In the genomic region with DNA sequence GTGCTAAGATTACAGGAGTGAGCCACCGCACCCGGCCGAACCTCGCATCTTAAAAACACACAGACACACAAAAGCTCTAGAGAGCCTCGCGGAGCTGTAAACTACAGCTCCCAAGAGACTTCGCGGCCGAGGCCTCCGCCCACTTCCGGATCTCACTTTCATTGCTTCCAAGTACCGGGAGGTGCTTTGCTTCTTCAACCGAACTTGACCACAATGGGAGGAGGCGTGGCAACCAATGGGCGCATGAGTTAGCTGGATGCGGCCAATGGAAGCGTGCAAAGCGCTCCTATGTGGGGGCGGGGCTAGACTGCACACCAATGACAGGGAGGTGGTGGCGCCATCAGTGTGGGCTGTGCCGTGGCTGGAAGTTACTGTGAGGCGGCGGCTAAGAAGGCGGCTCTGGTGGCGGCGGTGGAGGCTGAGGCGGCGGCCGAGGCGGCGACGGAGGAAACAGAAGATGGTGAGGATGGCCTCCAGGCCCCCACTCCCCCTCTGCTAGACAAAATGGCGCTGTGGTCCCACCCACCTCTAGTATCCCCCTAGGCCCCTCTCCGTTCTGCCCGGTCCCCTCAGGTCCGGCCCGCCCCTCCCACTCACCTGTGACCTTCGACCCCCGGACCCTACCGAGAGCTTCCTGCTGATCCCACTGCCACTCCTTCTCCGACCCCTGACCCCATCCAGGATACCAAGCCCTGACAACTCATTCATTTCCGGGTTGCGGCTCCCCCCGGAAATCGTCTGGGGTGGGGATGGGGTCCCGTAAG, we compare ENCODE assay signal across 1 cellular context.
TF ChIP-seq lines count a peak whose summit lies in the region.

A gene (plus strand): TSS at position 366 of the 764 bp plus-strand sequence. CDS start 92 bp downstream, at position 458.

TF ChIP-seq in K562, 482 proteins besides CTCF, POLR2A, EP300 and RAD21 (continued from another document and continues in another):
- TF ChIP-seq, protein P1, sequence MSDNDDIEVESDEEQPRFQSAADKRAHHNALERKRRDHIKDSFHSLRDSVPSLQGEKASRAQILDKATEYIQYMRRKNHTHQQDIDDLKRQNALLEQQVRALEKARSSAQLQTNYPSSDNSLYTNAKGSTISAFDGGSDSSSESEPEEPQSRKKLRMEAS (CRISPR knock-in tag; IDR thresholded peaks at IDR 0.05), result peak; percentile 72
- TF ChIP-seq SP1 (CRISPR knock-in tag; IDR thresholded peaks at IDR 0.05) (peak; percentile 100), BDP1 (IDR thresholded peaks at IDR 0.05; ENCODE audit: insufficient read depth, insufficient read length) (peak; percentile 27), ELF1 (tag; IDR thresholded peaks at IDR 0.05) (peak; percentile 93), XRCC5 (IDR thresholded peaks at IDR 0.05; ENCODE audit: low read depth, low read length) (peak; percentile 47; the same call in 1 of the 2 replicates), TAF1 (IDR thresholded peaks at IDR 0.05; ENCODE audit: control insufficient read depth, extremely low read depth, insufficient read depth, low read length, severe bottlenecking) (peak; percentile 69), NFIC (IDR thresholded peaks at IDR 0.05) (peak; percentile 52; the same call in 1 of the 2 replicates), ATF7 (IDR thresholded peaks at IDR 0.05) (peak; percentile 82; the same call in 1 of the 2 replicates), TEAD1 (CRISPR knock-in tag; IDR thresholded peaks at IDR 0.05) (peak in 1 of 2 experiments; percentile 46; a peak in 1 of 4 replicates), ASH1L (IDR thresholded peaks at IDR 0.05; ENCODE audit: borderline replicate concordance, low read depth, partially characterized antibody) (peak; percentile 99), SMAD2 (IDR thresholded peaks at IDR 0.05; ENCODE audit: low read depth, low read length) (no peak), RB1 (IDR thresholded peaks at IDR 0.05; ENCODE audit: low read depth) (peak; percentile 22; the same call in 1 of the 2 replicates), MTA2 (IDR thresholded peaks at IDR 0.05; ENCODE audit: low read depth) (peak; percentile 74), ZNF717 (CRISPR knock-in tag; IDR thresholded peaks at IDR 0.05) (no peak), MAZ (CRISPR knock-in tag; conservative IDR thresholded peaks at IDR 0.05 in 1 of 2, IDR thresholded peaks at IDR 0.05 in 1 of 2) (peak; percentile 13 to 16; a peak in 2 of 4 replicates), ZNF165 (CRISPR knock-in tag; IDR thresholded peaks at IDR 0.05; ENCODE audit: borderline replicate concordance) (no peak), NCOA4 (IDR thresholded peaks at IDR 0.05; ENCODE audit: partially characterized antibody) (no peak), SP2 (IDR thresholded peaks at IDR 0.05; ENCODE audit: extremely low read depth, low read depth, low read length, poor library complexity, severe bottlenecking) (peak; percentile 92), EGR1 (conservative IDR thresholded peaks at IDR 0.05) (peak; percentile 87), SUPT5H (IDR thresholded peaks at IDR 0.05) (peak; percentile 84), SMAD3 (CRISPR knock-in tag; conservative IDR thresholded peaks at IDR 0.05) (0 out of 2 replicates have a peak, but pooled peaks have one; percentile 9), ZNF224 (CRISPR knock-in tag; IDR thresholded peaks at IDR 0.05) (no peak), LCOR (CRISPR knock-in tag; IDR thresholded peaks at IDR 0.05) (peak; percentile 91), RBFOX2 (IDR thresholded peaks at IDR 0.05; ENCODE audit: low read depth, low read length) (peak; percentile 83), ZNF431 (CRISPR knock-in tag; IDR thresholded peaks at IDR 0.05) (no peak), C11orf30 (IDR thresholded peaks at IDR 0.05; ENCODE audit: low read depth) (peak; percentile 87), ZNF785 (CRISPR knock-in tag; IDR thresholded peaks at IDR 0.05) (no peak), CHD4 (IDR thresholded peaks at IDR 0.05; ENCODE audit: insufficient read depth, insufficient replicate concordance, low read depth, low read length, poor library complexity, severe bottlenecking) (peak; percentile 44), NRF1 (conservative IDR thresholded peaks at IDR 0.05 in 1 of 2, IDR thresholded peaks at IDR 0.05 in 1 of 2) (peak in 1 of 2 experiments; percentile 74), ESRRA (IDR thresholded peaks at IDR 0.05; ENCODE audit: borderline replicate concordance, low read depth) (peak; percentile 81; the same call in 1 of the 2 replicates)
- TF ChIP-seq, protein P2, sequence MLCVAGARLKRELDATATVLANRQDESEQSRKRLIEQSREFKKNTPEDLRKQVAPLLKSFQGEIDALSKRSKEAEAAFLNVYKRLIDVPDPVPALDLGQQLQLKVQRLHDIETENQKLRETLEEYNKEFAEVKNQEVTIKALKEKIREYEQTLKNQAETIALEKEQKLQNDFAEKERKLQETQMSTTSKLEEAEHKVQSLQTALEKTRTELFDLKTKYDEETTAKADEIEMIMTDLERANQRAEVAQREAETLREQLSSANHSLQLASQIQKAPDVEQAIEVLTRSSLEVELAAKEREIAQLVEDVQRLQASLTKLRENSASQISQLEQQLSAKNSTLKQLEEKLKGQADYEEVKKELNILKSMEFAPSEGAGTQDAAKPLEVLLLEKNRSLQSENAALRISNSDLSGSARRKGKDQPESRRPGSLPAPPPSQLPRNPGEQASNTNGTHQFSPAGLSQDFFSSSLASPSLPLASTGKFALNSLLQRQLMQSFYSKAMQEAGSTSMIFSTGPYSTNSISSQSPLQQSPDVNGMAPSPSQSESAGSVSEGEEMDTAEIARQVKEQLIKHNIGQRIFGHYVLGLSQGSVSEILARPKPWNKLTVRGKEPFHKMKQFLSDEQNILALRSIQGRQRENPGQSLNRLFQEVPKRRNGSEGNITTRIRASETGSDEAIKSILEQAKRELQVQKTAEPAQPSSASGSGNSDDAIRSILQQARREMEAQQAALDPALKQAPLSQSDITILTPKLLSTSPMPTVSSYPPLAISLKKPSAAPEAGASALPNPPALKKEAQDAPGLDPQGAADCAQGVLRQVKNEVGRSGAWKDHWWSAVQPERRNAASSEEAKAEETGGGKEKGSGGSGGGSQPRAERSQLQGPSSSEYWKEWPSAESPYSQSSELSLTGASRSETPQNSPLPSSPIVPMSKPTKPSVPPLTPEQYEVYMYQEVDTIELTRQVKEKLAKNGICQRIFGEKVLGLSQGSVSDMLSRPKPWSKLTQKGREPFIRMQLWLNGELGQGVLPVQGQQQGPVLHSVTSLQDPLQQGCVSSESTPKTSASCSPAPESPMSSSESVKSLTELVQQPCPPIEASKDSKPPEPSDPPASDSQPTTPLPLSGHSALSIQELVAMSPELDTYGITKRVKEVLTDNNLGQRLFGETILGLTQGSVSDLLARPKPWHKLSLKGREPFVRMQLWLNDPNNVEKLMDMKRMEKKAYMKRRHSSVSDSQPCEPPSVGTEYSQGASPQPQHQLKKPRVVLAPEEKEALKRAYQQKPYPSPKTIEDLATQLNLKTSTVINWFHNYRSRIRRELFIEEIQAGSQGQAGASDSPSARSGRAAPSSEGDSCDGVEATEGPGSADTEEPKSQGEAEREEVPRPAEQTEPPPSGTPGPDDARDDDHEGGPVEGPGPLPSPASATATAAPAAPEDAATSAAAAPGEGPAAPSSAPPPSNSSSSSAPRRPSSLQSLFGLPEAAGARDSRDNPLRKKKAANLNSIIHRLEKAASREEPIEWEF (CRISPR knock-in tag; IDR thresholded peaks at IDR 0.05), result no peak
- TF ChIP-seq, protein P3, sequence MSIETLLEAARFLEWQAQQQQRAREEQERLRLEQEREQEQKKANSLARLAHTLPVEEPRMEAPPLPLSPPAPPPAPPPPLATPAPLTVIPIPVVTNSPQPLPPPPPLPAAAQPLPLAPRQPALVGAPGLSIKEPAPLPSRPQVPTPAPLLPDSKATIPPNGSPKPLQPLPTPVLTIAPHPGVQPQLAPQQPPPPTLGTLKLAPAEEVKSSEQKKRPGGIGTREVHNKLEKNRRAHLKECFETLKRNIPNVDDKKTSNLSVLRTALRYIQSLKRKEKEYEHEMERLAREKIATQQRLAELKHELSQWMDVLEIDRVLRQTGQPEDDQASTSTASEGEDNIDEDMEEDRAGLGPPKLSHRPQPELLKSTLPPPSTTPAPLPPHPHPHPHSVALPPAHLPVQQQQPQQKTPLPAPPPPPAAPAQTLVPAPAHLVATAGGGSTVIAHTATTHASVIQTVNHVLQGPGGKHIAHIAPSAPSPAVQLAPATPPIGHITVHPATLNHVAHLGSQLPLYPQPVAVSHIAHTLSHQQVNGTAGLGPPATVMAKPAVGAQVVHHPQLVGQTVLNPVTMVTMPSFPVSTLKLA (conservative IDR thresholded peaks at IDR 0.05), result peak; percentile 27 to 29; a peak in 3 of 4 replicates
- TF ChIP-seq, protein P4, sequence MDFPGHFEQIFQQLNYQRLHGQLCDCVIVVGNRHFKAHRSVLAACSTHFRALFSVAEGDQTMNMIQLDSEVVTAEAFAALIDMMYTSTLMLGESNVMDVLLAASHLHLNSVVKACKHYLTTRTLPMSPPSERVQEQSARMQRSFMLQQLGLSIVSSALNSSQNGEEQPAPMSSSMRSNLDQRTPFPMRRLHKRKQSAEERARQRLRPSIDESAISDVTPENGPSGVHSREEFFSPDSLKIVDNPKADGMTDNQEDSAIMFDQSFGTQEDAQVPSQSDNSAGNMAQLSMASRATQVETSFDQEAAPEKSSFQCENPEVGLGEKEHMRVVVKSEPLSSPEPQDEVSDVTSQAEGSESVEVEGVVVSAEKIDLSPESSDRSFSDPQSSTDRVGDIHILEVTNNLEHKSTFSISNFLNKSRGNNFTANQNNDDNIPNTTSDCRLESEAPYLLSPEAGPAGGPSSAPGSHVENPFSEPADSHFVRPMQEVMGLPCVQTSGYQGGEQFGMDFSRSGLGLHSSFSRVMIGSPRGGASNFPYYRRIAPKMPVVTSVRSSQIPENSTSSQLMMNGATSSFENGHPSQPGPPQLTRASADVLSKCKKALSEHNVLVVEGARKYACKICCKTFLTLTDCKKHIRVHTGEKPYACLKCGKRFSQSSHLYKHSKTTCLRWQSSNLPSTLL (IDR thresholded peaks at IDR 0.05), result peak; percentile 99
- TF ChIP-seq, protein P5, sequence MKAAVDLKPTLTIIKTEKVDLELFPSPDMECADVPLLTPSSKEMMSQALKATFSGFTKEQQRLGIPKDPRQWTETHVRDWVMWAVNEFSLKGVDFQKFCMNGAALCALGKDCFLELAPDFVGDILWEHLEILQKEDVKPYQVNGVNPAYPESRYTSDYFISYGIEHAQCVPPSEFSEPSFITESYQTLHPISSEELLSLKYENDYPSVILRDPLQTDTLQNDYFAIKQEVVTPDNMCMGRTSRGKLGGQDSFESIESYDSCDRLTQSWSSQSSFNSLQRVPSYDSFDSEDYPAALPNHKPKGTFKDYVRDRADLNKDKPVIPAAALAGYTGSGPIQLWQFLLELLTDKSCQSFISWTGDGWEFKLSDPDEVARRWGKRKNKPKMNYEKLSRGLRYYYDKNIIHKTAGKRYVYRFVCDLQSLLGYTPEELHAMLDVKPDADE (conservative IDR thresholded peaks at IDR 0.05; ENCODE audit: control insufficient read depth, low read depth, low read length), result peak; percentile 84
- TF ChIP-seq, protein P6, sequence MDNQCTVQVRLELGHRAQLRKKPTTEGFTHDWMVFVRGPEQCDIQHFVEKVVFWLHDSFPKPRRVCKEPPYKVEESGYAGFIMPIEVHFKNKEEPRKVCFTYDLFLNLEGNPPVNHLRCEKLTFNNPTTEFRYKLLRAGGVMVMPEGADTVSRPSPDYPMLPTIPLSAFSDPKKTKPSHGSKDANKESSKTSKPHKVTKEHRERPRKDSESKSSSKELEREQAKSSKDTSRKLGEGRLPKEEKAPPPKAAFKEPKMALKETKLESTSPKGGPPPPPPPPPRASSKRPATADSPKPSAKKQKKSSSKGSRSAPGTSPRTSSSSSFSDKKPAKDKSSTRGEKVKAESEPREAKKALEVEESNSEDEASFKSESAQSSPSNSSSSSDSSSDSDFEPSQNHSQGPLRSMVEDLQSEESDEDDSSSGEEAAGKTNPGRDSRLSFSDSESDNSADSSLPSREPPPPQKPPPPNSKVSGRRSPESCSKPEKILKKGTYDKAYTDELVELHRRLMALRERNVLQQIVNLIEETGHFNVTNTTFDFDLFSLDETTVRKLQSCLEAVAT (IDR thresholded peaks at IDR 0.05), result peak; percentile 95 to 98
- TF ChIP-seq, protein P7, sequence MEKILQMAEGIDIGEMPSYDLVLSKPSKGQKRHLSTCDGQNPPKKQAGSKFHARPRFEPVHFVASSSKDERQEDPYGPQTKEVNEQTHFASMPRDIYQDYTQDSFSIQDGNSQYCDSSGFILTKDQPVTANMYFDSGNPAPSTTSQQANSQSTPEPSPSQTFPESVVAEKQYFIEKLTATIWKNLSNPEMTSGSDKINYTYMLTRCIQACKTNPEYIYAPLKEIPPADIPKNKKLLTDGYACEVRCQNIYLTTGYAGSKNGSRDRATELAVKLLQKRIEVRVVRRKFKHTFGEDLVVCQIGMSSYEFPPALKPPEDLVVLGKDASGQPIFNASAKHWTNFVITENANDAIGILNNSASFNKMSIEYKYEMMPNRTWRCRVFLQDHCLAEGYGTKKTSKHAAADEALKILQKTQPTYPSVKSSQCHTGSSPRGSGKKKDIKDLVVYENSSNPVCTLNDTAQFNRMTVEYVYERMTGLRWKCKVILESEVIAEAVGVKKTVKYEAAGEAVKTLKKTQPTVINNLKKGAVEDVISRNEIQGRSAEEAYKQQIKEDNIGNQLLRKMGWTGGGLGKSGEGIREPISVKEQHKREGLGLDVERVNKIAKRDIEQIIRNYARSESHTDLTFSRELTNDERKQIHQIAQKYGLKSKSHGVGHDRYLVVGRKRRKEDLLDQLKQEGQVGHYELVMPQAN (IDR thresholded peaks at IDR 0.05; ENCODE audit: borderline replicate concordance), result peak; percentile 72
- TF ChIP-seq, protein P8, sequence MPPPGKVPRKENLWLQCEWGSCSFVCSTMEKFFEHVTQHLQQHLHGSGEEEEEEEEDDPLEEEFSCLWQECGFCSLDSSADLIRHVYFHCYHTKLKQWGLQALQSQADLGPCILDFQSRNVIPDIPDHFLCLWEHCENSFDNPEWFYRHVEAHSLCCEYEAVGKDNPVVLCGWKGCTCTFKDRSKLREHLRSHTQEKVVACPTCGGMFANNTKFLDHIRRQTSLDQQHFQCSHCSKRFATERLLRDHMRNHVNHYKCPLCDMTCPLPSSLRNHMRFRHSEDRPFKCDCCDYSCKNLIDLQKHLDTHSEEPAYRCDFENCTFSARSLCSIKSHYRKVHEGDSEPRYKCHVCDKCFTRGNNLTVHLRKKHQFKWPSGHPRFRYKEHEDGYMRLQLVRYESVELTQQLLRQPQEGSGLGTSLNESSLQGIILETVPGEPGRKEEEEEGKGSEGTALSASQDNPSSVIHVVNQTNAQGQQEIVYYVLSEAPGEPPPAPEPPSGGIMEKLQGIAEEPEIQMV (tag; conservative IDR thresholded peaks at IDR 0.05; ENCODE audit: low read depth), result peak; percentile 99
- TF ChIP-seq, protein P9, sequence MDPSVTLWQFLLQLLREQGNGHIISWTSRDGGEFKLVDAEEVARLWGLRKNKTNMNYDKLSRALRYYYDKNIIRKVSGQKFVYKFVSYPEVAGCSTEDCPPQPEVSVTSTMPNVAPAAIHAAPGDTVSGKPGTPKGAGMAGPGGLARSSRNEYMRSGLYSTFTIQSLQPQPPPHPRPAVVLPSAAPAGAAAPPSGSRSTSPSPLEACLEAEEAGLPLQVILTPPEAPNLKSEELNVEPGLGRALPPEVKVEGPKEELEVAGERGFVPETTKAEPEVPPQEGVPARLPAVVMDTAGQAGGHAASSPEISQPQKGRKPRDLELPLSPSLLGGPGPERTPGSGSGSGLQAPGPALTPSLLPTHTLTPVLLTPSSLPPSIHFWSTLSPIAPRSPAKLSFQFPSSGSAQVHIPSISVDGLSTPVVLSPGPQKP (CRISPR knock-in tag; IDR thresholded peaks at IDR 0.05), result no peak
